ENCODE assay signal across 21 cellular contexts in the genomic region with DNA sequence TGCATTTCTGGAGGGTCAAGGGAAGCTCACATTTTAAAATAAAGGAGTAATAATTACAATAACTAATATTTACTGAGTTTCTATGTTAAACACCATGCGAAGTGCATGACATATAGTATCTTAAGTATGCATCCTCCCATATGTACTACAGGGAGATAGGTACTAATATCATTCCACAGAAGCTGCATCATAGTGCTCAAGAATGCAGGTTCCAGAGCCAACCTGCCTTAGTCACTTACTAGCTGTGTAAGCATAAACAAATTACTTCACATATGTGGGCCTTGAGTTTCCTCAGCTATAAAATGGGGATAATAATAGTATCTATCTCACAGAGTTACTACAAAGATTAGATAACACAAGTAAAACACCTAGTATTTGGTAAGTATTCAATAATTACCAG. TPM values are rescaled to one million over a fixed set of nuclear protein-coding genes. Genes with fewer than 3 reads are reported as not detected.
DNase-seq lines count a peak whose midpoint lies in the region; ATAC-seq, FAIRE-seq and TF ChIP-seq lines count a peak whose summit lies in the region.
"Had no signal": no experiment of that assay in that cellular context is flagged by ENCODE, and none has a peak within 500 bp of the region (broad histone marks: within the 10 kb centered on the region; RNA-seq: fewer than 3 reads in every experiment).

No MANE protein-coding gene starts in this region.

- H3K4me3 ChIP-seq in A549 (no peak overlapping the region), adipocyte (ENCODE audit: low read length) (no peak overlapping the region), foreskin fibroblast (ENCODE audit: low read depth in 1 of 2, low read length in 2 of 2) (no peak overlapping the region), gastroesophageal sphincter (no peak overlapping the region)
- H3K4me3 ChIP-seq: HAP-1, spleen, vagina had no signal

- ATAC-seq in A549 = peak; percentile 65 to 73; a peak in 4 of 6 replicates
- ATAC-seq in gastroesophageal sphincter = no peak
- ATAC-seq: activated naive CD8-positive, alpha-beta T cell treated with anti-CD3 and anti-CD28 coated beads, Interleukin-2, amount 50 U/mL, for 24 hours had no signal

- POLR2A ChIA-PET in A549 (lab: Yijun Ruan, JAX) = no interaction called here

- H3K4me1 ChIP-seq in A549 (peaks cover 7% of the 10 kb centered on the region; the same call in 2 of the 3 replicates), adipocyte (ENCODE audit: control insufficient read depth, insufficient read depth, low read length) (peaks cover 6% of the 10 kb centered on the region), gastroesophageal sphincter (peaks cover 0 to 16% (median 0%) of the 10 kb centered on the region in 3 donors)
- H3K4me1 ChIP-seq: HAP-1, spleen, vagina had no signal

- H3K4me2 ChIP-seq in A549 = no peak overlapping the region

- H3K9ac ChIP-seq in adipocyte (ENCODE audit: low read length) = no peak overlapping the region
- H3K9ac ChIP-seq: parathyroid adenoma had no signal

- TF ChIP-seq EP300 in A549 (IDR thresholded peaks at IDR 0.05) (no peak), gastroesophageal sphincter (IDR thresholded peaks at IDR 0.05) (no peak)

- TF ChIP-seq CTCF in A549 (IDR thresholded peaks at IDR 0.05) (no peak), foreskin fibroblast (IDR thresholded peaks at IDR 0.05; ENCODE audit: low read depth, low read length) (no peak), gastroesophageal sphincter (IDR thresholded peaks at IDR 0.05) (no peak)

- DNase-seq in A549 (ENCODE audit: low read depth in 1 of 2, low spot score in 1 of 2) = peak in 1 of 2 experiments; percentile 32
- peak; percentile 73 for DNase-seq in HCEC 1CT
- DNase-seq in adipocyte (ENCODE audit: low read depth) = peak; percentile 24
- peak; percentile 7 to 18 for DNase-seq in foreskin fibroblast
- DNase-seq in effector CD4-positive, alpha-beta T cell = no peak
- DNase-seq in dermis blood vessel endothelial cell = no peak
- no peak for DNase-seq in effector CD8-positive, alpha-beta T cell (lab: John Stamatoyannopoulos, UW)
- DNase-seq: activated CD4-positive, alpha-beta T cell treated with anti-CD3 and anti-CD28 coated beads, Interleukin-2, amount 10 ng/mL, durations not matched to agents 24 days and 14 days; activated naive CD8-positive, alpha-beta T cell treated with anti-CD3 and anti-CD28 coated beads, Interleukin-2, amount 50 U/mL, for 24 hours; activated T-cell treated with anti-CD3 and anti-CD28 coated beads, Interleukin-2, amount 50 U/mL, for 24 hours; DMS 273 treated with DMSO at 0.1 percent for 48 hours; kidney; NCI-H2107; NCI-H82; SHP77; spleen had no signal

- no peak for FAIRE-seq in A549 (lab: Jason Lieb, UNC)
- FAIRE-seq: kidney had no signal

- no peak for TF ChIP-seq RAD21 in A549 (conservative IDR thresholded peaks at IDR 0.05 in 1 of 2, IDR thresholded peaks at IDR 0.05 in 1 of 2)

- H3K27ac ChIP-seq in A549 = no peak overlapping the region
- no peak overlapping the region for H3K27ac ChIP-seq in gastroesophageal sphincter
- H3K27ac ChIP-seq: HL-60, parathyroid adenoma, spleen, vagina had no signal

- TF ChIP-seq POLR2A in A549 (IDR thresholded peaks at IDR 0.05; ENCODE audit: low read length) (no peak), gastroesophageal sphincter (IDR thresholded peaks at IDR 0.05) (no peak)

- 19% methylated on average over 1 of the region's 1 CpG for WGBS in A549 (ENCODE audit: missing lambda C conversion rate)
- WGBS in gastroesophageal sphincter (ENCODE audit: low coverage in 1 of 2), 2 donors = 80 to 90% methylated on average over 1 of the region's 1 CpG

- CTCF ChIA-PET in A549 (lab: Yijun Ruan, JAX) = interaction anchor here (3.0 kb wide), 1 partner anchor 27 kb away, joined by 11 read pairs; no protein-coding TSS in a partner anchor

- H3K36me3 ChIP-seq in adipocyte (ENCODE audit: control insufficient read depth, insufficient read depth, low read length, severe bottlenecking) = no peaks in the 10 kb centered on the region
- peaks cover 0 to 11% of the 10 kb centered on the region in 2 donors for H3K36me3 ChIP-seq in gastroesophageal sphincter
- H3K36me3 ChIP-seq: HAP-1, spleen, vagina had no signal

- no peaks in the 10 kb centered on the region for H3K27me3 ChIP-seq in adipocyte (replicated peaks; ENCODE audit: control insufficient read depth, insufficient read depth, low read length)
- no peaks in the 10 kb centered on the region for H3K27me3 ChIP-seq in gastroesophageal sphincter
- H3K27me3 ChIP-seq: spleen, vagina had no signal

- H3K9me3 ChIP-seq in A549 (no peaks in the 10 kb centered on the region), adipocyte (ENCODE audit: control insufficient read depth, low read length) (no peaks in the 10 kb centered on the region), gastroesophageal sphincter (no peaks in the 10 kb centered on the region)
- H3K9me3 ChIP-seq: HAP-1, spleen, vagina had no signal

TF ChIP-seq in A549, 52 proteins besides CTCF, POLR2A, EP300 and RAD21:
- TF ChIP-seq NFE2L2 (conservative IDR thresholded peaks at IDR 0.05; ENCODE audit: low read length) = no peak
- no peak for TF ChIP-seq EHF (CRISPR knock-in tag; IDR thresholded peaks at IDR 0.05)
- no peak for TF ChIP-seq HOXB5 (CRISPR knock-in tag; IDR thresholded peaks at IDR 0.05)
- no peak for TF ChIP-seq POLR2AphosphoS2 (conservative IDR thresholded peaks at IDR 0.05; ENCODE audit: low read length)
- TF ChIP-seq RFX5 (IDR thresholded peaks at IDR 0.05) = no peak
- TF ChIP-seq GATA3 (IDR thresholded peaks at IDR 0.05; ENCODE audit: borderline replicate concordance) = no peak
- TF ChIP-seq ZFP36 (IDR thresholded peaks at IDR 0.05; ENCODE audit: borderline replicate concordance, partially characterized antibody) = no peak
- TF ChIP-seq HMGXB4 (CRISPR knock-in tag; IDR thresholded peaks at IDR 0.05; ENCODE audit: borderline replicate concordance) = no peak
- TF ChIP-seq, protein P1, sequence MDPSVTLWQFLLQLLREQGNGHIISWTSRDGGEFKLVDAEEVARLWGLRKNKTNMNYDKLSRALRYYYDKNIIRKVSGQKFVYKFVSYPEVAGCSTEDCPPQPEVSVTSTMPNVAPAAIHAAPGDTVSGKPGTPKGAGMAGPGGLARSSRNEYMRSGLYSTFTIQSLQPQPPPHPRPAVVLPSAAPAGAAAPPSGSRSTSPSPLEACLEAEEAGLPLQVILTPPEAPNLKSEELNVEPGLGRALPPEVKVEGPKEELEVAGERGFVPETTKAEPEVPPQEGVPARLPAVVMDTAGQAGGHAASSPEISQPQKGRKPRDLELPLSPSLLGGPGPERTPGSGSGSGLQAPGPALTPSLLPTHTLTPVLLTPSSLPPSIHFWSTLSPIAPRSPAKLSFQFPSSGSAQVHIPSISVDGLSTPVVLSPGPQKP (IDR thresholded peaks at IDR 0.05; ENCODE audit: low read depth, low read length) = no peak
- no peak for TF ChIP-seq HOXB13 (CRISPR knock-in tag; IDR thresholded peaks at IDR 0.05; ENCODE audit: low read depth)
- no peak for TF ChIP-seq HOXA7 (CRISPR knock-in tag; IDR thresholded peaks at IDR 0.05)
- TF ChIP-seq RCOR1 (IDR thresholded peaks at IDR 0.05; ENCODE audit: low read depth, low read length) = no peak
- no peak for TF ChIP-seq TFCP2L1 (CRISPR knock-in tag; IDR thresholded peaks at IDR 0.05)
- TF ChIP-seq FOXS1 (CRISPR knock-in tag; IDR thresholded peaks at IDR 0.05) = no peak
- no peak for TF ChIP-seq ATOH8 (CRISPR knock-in tag; IDR thresholded peaks at IDR 0.05; ENCODE audit: low read depth)
- no peak for TF ChIP-seq ZC3H11A (IDR thresholded peaks at IDR 0.05)
TF ChIP-seq in A549: peak in this region for 0.

RNA-seq across cellular contexts. Expression of gene ARMH4, which starts 18.3 kb away (rescaled TPM):
- polyA plus RNA-seq in A549 (2011; rRNA removed) = 0.22 and 0.56 TPM in 2 replicates
- polyA plus RNA-seq in A549 (2012; cell fraction: cytosol; rRNA removed) = 0.12 and 0.16 TPM in 2 replicates
- polyA plus RNA-seq in A549 (2012; cell fraction: nucleus; rRNA removed) = 0.04 and 0.06 TPM in 2 replicates
- 0.15 to 0.77 TPM (median 0.59 TPM) in 3 replicates for polyA plus RNA-seq in A549 (2017; fragmentation: RNase III; extraction: RNeasy Plus Mini Kit Qiagen cat#74134 plus additional on column Dnase treatment)
- 6.5 and 109 TPM in 2 replicates for polyA minus RNA-seq in A549 (2011; rRNA and poly(A)+ RNA removed)
- total RNA-seq in gastroesophageal sphincter = 10 to 100 TPM in 1 of 4 donors, 1 to 10 TPM in 3; 4.6 to 11.8 (median 6.8) TPM
- total RNA-seq in dermis blood vessel endothelial cell = 1.5 and 2.0 TPM in 2 replicates
- total RNA-seq: activated CD4-positive, alpha-beta T cell treated with anti-CD3 and anti-CD28 coated beads, Interleukin-2, amount 10 ng/mL, durations not matched to agents 24 days and 14 days had no signal

Comparison
In these comparisons a context has a peak if more than half of its experiments do, and no peak if none do; other contexts are left out.
1. DNase-seq: peak in HCEC 1CT (single experiment), adipocyte (single experiment) and foreskin fibroblast (2 of 2); none in effector CD4-positive, alpha-beta T cell (single experiment), dermis blood vessel endothelial cell (single experiment) and effector CD8-positive, alpha-beta T cell (single experiment).